ENCODE assay signal across 16 cellular contexts in genomic region chr6:2579241-2579761, GRCh38.
DNase-seq lines count a peak whose midpoint lies in the region; ATAC-seq and TF ChIP-seq lines count a peak whose summit lies in the region.
"Had no signal": no experiment of that assay in that cellular context is flagged by ENCODE, and none has a peak within 500 bp of the region (broad histone marks: within the 10 kb centered on the region; RNA-seq: fewer than 3 reads in every experiment).

No MANE protein-coding gene starts in this region.

- H3K27me3 Mint-ChIP-seq in MCF 10A (ENCODE audit: insufficient read depth, unreplicated experiment), result no peaks in the 10 kb centered on the region
- peaks cover 45% of the 10 kb centered on the region for H3K27me3 Mint-ChIP-seq in activated T-helper 17 cell treated with anti-CD3 and anti-CD28 coated beads, Interleukin-2, amount 50 U/mL, for 72 hours

- H3K4me1 ChIP-seq in breast epithelium, result no peaks in the 10 kb centered on the region
- peaks cover 0 to 20% (median 0%) of the 10 kb centered on the region in 3 donors for H3K4me1 ChIP-seq in esophagus squamous epithelium
- H3K4me1 ChIP-seq in upper lobe of left lung, result no peaks in the 10 kb centered on the region
- H3K4me1 ChIP-seq: A549 had no signal

- DNase-seq in breast epithelium (ENCODE audit: low spot score in 2 of 2) (no peak), MCF 10A (ENCODE audit: unreplicated experiment) (no peak), esophagus squamous epithelium (lab: John Stamatoyannopoulos, UW) (no peak), left kidney (ENCODE audit: low read depth, low spot score) (peak; percentile 49), upper lobe of left lung (peak; percentile 39 to 89)
- DNase-seq: activated CD4-positive, alpha-beta T cell treated with anti-CD3 and anti-CD28 coated beads for 36 hours; activated T-cell treated with anti-CD3 and anti-CD28 coated beads, Interleukin-2, amount 50 U/mL, for 1 hour; amniotic stem cell; COR-L47; effector CD4-positive, alpha-beta T cell; head of caudate nucleus; NCI-H526 treated with DMSO at 0.1 percent for 48 hours had no signal

- H3K27me3 ChIP-seq in breast epithelium, result no peaks in the 10 kb centered on the region
- H3K27me3 ChIP-seq in esophagus squamous epithelium, result no peaks in the 10 kb centered on the region
- H3K27me3 ChIP-seq in upper lobe of left lung, result no peaks in the 10 kb centered on the region

- peak in 1 of 4 donors; percentile 25 for TF ChIP-seq EP300 in upper lobe of left lung (IDR thresholded peaks at IDR 0.05)

- H3K36me3 ChIP-seq in breast epithelium (no peaks in the 10 kb centered on the region), esophagus squamous epithelium (no peaks in the 10 kb centered on the region), upper lobe of left lung (no peaks in the 10 kb centered on the region)

- no peak overlapping the region for H3K4me3 Mint-ChIP-seq in MCF 10A (ENCODE audit: unreplicated experiment)
- no peak overlapping the region for H3K4me3 Mint-ChIP-seq in activated T-helper 17 cell treated with anti-CD3 and anti-CD28 coated beads, Interleukin-2, amount 50 U/mL, for 72 hours
- H3K4me3 Mint-ChIP-seq: activated CD4-positive, alpha-beta T cell treated with anti-CD3 and anti-CD28 coated beads for 36 hours had no signal

- BruUV-seq in MCF 10A (replicated peaks; lab: Mats Ljungman, UMichigan), result no TSS peak

- WGBS in esophagus squamous epithelium, 2 donors, result 31 to 59% methylated on average over 3 to 9 of the region's 16 CpGs
- 65 to 69% methylated on average over 16 of the region's 16 CpGs for WGBS in upper lobe of left lung, 2 donors

- no peaks in the 10 kb centered on the region for H3K36me3 Mint-ChIP-seq in MCF 10A (ENCODE audit: insufficient read depth, unreplicated experiment)
- no peaks in the 10 kb centered on the region for H3K36me3 Mint-ChIP-seq in activated T-helper 17 cell treated with anti-CD3 and anti-CD28 coated beads, Interleukin-2, amount 50 U/mL, for 72 hours (ENCODE audit: low read depth)

- no peak overlapping the region for H3K27ac Mint-ChIP-seq in MCF 10A (ENCODE audit: low read depth, unreplicated experiment)
- no peak overlapping the region for H3K27ac Mint-ChIP-seq in activated T-helper 17 cell treated with anti-CD3 and anti-CD28 coated beads, Interleukin-2, amount 50 U/mL, for 72 hours
- H3K27ac Mint-ChIP-seq: activated CD4-positive, alpha-beta T cell treated with anti-CD3 and anti-CD28 coated beads for 36 hours had no signal

- peak overlapping the region; percentile 7 to 43 for H3K27ac ChIP-seq in breast epithelium
- peak overlapping the region; percentile 6 to 77 (median 50) for H3K27ac ChIP-seq in esophagus squamous epithelium
- H3K27ac ChIP-seq in upper lobe of left lung, result peak overlapping the region in 3 of 4 donors; percentile 14 to 65 (median 26)
- H3K27ac ChIP-seq: A549 had no signal

- TF ChIP-seq POLR2A in breast epithelium (IDR thresholded peaks at IDR 0.05) (no peak), esophagus squamous epithelium (IDR thresholded peaks at IDR 0.05) (no peak), upper lobe of left lung (IDR thresholded peaks at IDR 0.05) (no peak)

- peaks cover 15% of the 10 kb centered on the region for H3K9me3 Mint-ChIP-seq in MCF 10A (ENCODE audit: unreplicated experiment)
- peaks cover 4% of the 10 kb centered on the region for H3K9me3 Mint-ChIP-seq in activated T-helper 17 cell treated with anti-CD3 and anti-CD28 coated beads, Interleukin-2, amount 50 U/mL, for 72 hours

- intact Hi-C loops in breast epithelium (cut with DNase I; ENCODE audit: low total_unique reads), result no loop called here
- intact Hi-C loops in MCF 10A (cut with micrococcal nuclease), result no loop called here
- intact Hi-C loops in esophagus squamous epithelium (cut with DNase I), result no loop called here

- H3K4me1 Mint-ChIP-seq in MCF 10A (ENCODE audit: insufficient read depth, unreplicated experiment), result no peaks in the 10 kb centered on the region
- H3K4me1 Mint-ChIP-seq in activated T-helper 17 cell treated with anti-CD3 and anti-CD28 coated beads, Interleukin-2, amount 50 U/mL, for 72 hours, result no peaks in the 10 kb centered on the region
- H3K4me1 Mint-ChIP-seq: activated CD4-positive, alpha-beta T cell treated with anti-CD3 and anti-CD28 coated beads for 36 hours had no signal

- H3K4me3 ChIP-seq in breast epithelium (no peak overlapping the region), esophagus squamous epithelium (no peak overlapping the region), upper lobe of left lung (no peak overlapping the region)
- H3K4me3 ChIP-seq: A549 had no signal

- peak; percentile 76 to 82 for ATAC-seq in upper lobe of left lung (ENCODE audit: low FRiP score in 2 of 2)
- no peak for ATAC-seq in HG02870 (IDR thresholded peaks at IDR 0.05; ENCODE audit: unreplicated experiment)
- no peak for ATAC-seq in HG03159 (IDR thresholded peaks at IDR 0.05; ENCODE audit: unreplicated experiment)
- no peak for ATAC-seq in activated T-helper 17 cell treated with anti-CD3 and anti-CD28 coated beads, Interleukin-2, amount 50 U/mL, for 72 hours (replicated peaks)
- ATAC-seq: A549; activated CD4-positive, alpha-beta T cell treated with anti-CD3 and anti-CD28 coated beads for 36 hours had no signal

- CTCF ChIA-PET in MCF 10A (lab: Yijun Ruan, JAX), result no interaction called here

- POLR2A ChIA-PET in MCF 10A (lab: Yijun Ruan, JAX), result no interaction called here

- H3K9me3 ChIP-seq in breast epithelium (peaks cover 0 to 3% of the 10 kb centered on the region in 2 donors), esophagus squamous epithelium (no peaks in the 10 kb centered on the region), upper lobe of left lung (no peaks in the 10 kb centered on the region)
- H3K9me3 ChIP-seq: A549 had no signal

- no peak for TF ChIP-seq CTCF in breast epithelium (IDR thresholded peaks at IDR 0.05)
- no peak for TF ChIP-seq CTCF in MCF 10A (IDR thresholded peaks at IDR 0.05; ENCODE audit: unreplicated experiment)
- no peak for TF ChIP-seq CTCF in esophagus squamous epithelium (IDR thresholded peaks at IDR 0.05)
- TF ChIP-seq CTCF in upper lobe of left lung (IDR thresholded peaks at IDR 0.05), result no peak

Comparison
In these comparisons a context has a peak if more than half of its experiments do, and no peak if none do; other contexts are left out.
1. DNase-seq: peak in left kidney (single experiment) and upper lobe of left lung (2 of 2); none in breast epithelium (0 of 2), MCF 10A (single experiment) and esophagus squamous epithelium (single experiment).
2. ATAC-seq: peak in upper lobe of left lung (2 of 2); none in HG02870 (single experiment), HG03159 (single experiment) and activated T-helper 17 cell treated with anti-CD3 and anti-CD28 coated beads, Interleukin-2, amount 50 U/mL, for 72 hours (single experiment).
3. Peak in every context shown above with its lines, with median percentiles within 50 percentile points of each other: H3K27ac ChIP-seq.